In genomic region chr3:39088889-39089288, GRCh38 we compare ENCODE assay signal across 16 cellular contexts.
"Had no signal": no experiment of that assay in that cellular context is flagged by ENCODE, and none has a peak within 500 bp of the region (broad histone marks: within the 10 kb centered on the region; RNA-seq: fewer than 3 reads in every experiment).

No MANE protein-coding gene starts in this region.

- H3K27me3 ChIP-seq: dorsolateral prefrontal cortex, neural progenitor cell, pancreas, stomach had no signal

- H3K27me3 Mint-ChIP-seq: activated B cell treated with CpG ODN at 0.5 μM for 24 hours; activated CD8-positive, alpha-beta memory T cell treated with anti-CD3 and anti-CD28 coated beads, Interleukin-2, amount 10 ng/mL, durations not matched to agents 7 days and 5 days; activated naive CD8-positive, alpha-beta T cell treated with anti-CD3 and anti-CD28 coated beads, Interleukin-2, amount 10 ng/mL, durations not matched to agents 7 days and 5 days had no signal

- H3K4me1 Mint-ChIP-seq: neural progenitor cell had no signal

- DNase-seq: activated B cell treated with CpG ODN at 0.5 μM for 24 hours; activated CD4-positive, alpha-beta T cell treated with anti-CD3 and anti-CD28 coated beads, Interleukin-2, amount 50 U/mL, for 4 hours; activated CD8-positive, alpha-beta memory T cell treated with anti-CD3 and anti-CD28 coated beads, Interleukin-2, amount 10 ng/mL, durations not matched to agents 7 days and 5 days; activated gamma-delta T cell treated with Interleukin-2 at 50 U/mL for 16 hours; activated naive CD8-positive, alpha-beta T cell treated with anti-CD3 and anti-CD28 coated beads, Interleukin-2, amount 10 ng/mL, durations not matched to agents 7 days and 5 days; activated T-cell treated with anti-CD3 and anti-CD28 coated beads, Interleukin-2, amount 50 U/mL, for 48 hours; dorsolateral prefrontal cortex; hippocampal formation; kidney glomerular epithelial cell; pancreas; stimulated activated CD4-positive, alpha-beta T cell treated with anti-CD3 and anti-CD28 coated beads, Interleukin-4, amount 100 ng/mL, for 24 hours; stomach had no signal

- FAIRE-seq: pancreas, TTC549 had no signal

- H3K9me3 Mint-ChIP-seq: activated B cell treated with CpG ODN at 0.5 μM for 24 hours; activated naive CD8-positive, alpha-beta T cell treated with anti-CD3 and anti-CD28 coated beads, Interleukin-2, amount 10 ng/mL, durations not matched to agents 7 days and 5 days; neural progenitor cell; T-helper 1 cell treated with Interleukin-12 subunit alpha and Interleukin-12 subunit beta and Interleukin-4 antibody, amounts not matched to agents 30 μg/mL and 1 μg/mL, for 36 hours had no signal

- H3K4me3 Mint-ChIP-seq: activated B cell treated with CpG ODN at 0.5 μM for 24 hours; activated CD8-positive, alpha-beta memory T cell treated with anti-CD3 and anti-CD28 coated beads, Interleukin-2, amount 10 ng/mL, durations not matched to agents 7 days and 5 days; activated naive CD8-positive, alpha-beta T cell treated with anti-CD3 and anti-CD28 coated beads, Interleukin-2, amount 10 ng/mL, durations not matched to agents 7 days and 5 days; neural progenitor cell; T-helper 1 cell treated with Interleukin-12 subunit alpha and Interleukin-12 subunit beta and Interleukin-4 antibody, amounts not matched to agents 30 μg/mL and 1 μg/mL, for 36 hours had no signal

- H3K27ac Mint-ChIP-seq: activated B cell treated with CpG ODN at 0.5 μM for 24 hours; activated CD8-positive, alpha-beta memory T cell treated with anti-CD3 and anti-CD28 coated beads, Interleukin-2, amount 10 ng/mL, durations not matched to agents 7 days and 5 days; activated naive CD8-positive, alpha-beta T cell treated with anti-CD3 and anti-CD28 coated beads, Interleukin-2, amount 10 ng/mL, durations not matched to agents 7 days and 5 days; neural progenitor cell; T-helper 1 cell treated with Interleukin-12 subunit alpha and Interleukin-12 subunit beta and Interleukin-4 antibody, amounts not matched to agents 30 μg/mL and 1 μg/mL, for 36 hours had no signal

- ATAC-seq: activated CD8-positive, alpha-beta memory T cell treated with anti-CD3 and anti-CD28 coated beads, Interleukin-2, amount 10 ng/mL, durations not matched to agents 7 days and 5 days; pancreas had no signal

- H3K27ac ChIP-seq: neural progenitor cell, pancreas, stomach, thoracic aorta had no signal

- H3K4me3 ChIP-seq: dorsolateral prefrontal cortex, neural progenitor cell, pancreas, stomach, thoracic aorta had no signal
